ENCODE assay signal across 8 cellular contexts in the genomic region with DNA sequence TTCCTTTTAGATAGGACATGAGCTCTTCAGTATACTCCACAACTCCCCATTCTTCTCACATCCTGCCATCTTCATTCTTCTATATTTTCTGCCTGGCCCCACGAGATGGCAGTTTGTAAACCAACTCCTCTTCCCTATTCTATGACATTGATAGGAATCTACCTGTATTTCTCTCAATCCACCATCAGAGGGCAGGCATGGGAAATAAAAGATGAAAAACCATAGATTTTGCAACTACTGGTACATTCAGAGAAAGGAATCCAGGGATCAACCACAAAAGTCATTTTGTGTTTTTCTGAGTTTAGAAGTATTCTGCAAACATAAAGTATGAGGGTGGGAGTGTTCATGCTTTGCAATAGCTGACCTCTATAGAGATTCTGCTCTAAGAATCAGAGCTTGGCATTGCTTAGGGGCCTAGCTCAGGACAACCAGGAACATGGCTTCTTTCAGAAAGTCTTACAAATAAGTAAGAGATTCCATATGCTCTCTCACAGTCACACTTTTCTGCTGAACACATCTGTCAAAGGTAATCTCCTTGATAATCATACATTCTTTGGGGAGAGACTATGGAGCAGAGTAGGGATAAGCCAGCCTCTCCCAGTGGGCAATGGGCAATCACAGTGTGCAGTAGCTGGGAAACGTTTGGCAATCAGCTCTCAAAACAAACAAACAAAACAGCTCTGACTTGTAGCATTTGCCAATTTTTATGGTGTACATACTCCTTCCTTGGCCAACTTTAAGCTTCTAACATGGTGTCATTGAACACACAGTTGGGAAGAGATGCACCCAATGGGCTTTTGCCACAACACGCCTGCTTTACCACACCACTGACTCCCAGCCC. TPM values are rescaled to one million over a fixed set of nuclear protein-coding genes. Genes with fewer than 3 reads are reported as not detected.
DNase-seq lines count a peak whose midpoint lies in the region; ATAC-seq and TF ChIP-seq lines count a peak whose summit lies in the region.

No MANE protein-coding gene starts in this region.

- H3K27ac ChIP-seq in breast epithelium, result no peak overlapping the region

- no peak for TF ChIP-seq POLR2A in breast epithelium (IDR thresholded peaks at IDR 0.05)

- peaks cover 10% of the 10 kb centered on the region for H3K27me3 Mint-ChIP-seq in type B pancreatic cell

- intact Hi-C loops in breast epithelium (cut with DNase I; ENCODE audit: low total_unique reads), result no loop called here
- intact Hi-C loops in left colon (cut with DNase I, micrococcal nuclease), result loop anchor here in 1 of 2 donors (5.0 kb wide), 1 partner anchor 294 kb away; no protein-coding TSS in a partner anchor

- H3K4me3 Mint-ChIP-seq in type B pancreatic cell, result no peak overlapping the region

- no peak overlapping the region for H3K4me3 ChIP-seq in breast epithelium

- H3K36me3 ChIP-seq in breast epithelium, result no peaks in the 10 kb centered on the region

- H3K9me3 Mint-ChIP-seq in activated naive CD4-positive, alpha-beta T cell treated with anti-CD3 and anti-CD28 coated beads, Interleukin-2, amount 50 U/mL, for 72 hours, result no peaks in the 10 kb centered on the region
- H3K9me3 Mint-ChIP-seq in type B pancreatic cell, result no peaks in the 10 kb centered on the region

- no peaks in the 10 kb centered on the region for H3K36me3 Mint-ChIP-seq in activated naive CD4-positive, alpha-beta T cell treated with anti-CD3 and anti-CD28 coated beads, Interleukin-2, amount 50 U/mL, for 72 hours
- no peaks in the 10 kb centered on the region for H3K36me3 Mint-ChIP-seq in type B pancreatic cell

- peak; percentile 55 to 75 (median 66) for TF ChIP-seq CTCF in breast epithelium (IDR thresholded peaks at IDR 0.05)
- TF ChIP-seq CTCF in type B pancreatic cell (conservative IDR thresholded peaks at IDR 0.05), result peak; percentile 79

- no peaks in the 10 kb centered on the region for H3K4me1 ChIP-seq in breast epithelium

- no peaks in the 10 kb centered on the region for H3K27me3 ChIP-seq in breast epithelium

- no peaks in the 10 kb centered on the region for H3K9me3 ChIP-seq in breast epithelium

- peak; percentile 20 to 55 for ATAC-seq in activated naive CD4-positive, alpha-beta T cell treated with anti-CD3 and anti-CD28 coated beads, Interleukin-2, amount 50 U/mL, for 72 hours
- ATAC-seq in HG03520 (IDR thresholded peaks at IDR 0.05; ENCODE audit: unreplicated experiment), result peak; percentile 65
- ATAC-seq in left colon, result peak; percentile 88

- DNase-seq in activated naive CD4-positive, alpha-beta T cell treated with anti-CD3 and anti-CD28 coated beads, Interleukin-2, amount 50 U/mL, for 72 hours (ENCODE audit: low spot score in 2 of 2), result peak in 1 of 2 donors; percentile 20
- no peak for DNase-seq in activated naive CD4-positive, alpha-beta T cell treated with Interleukin-2 at 50 U/mL for 16 hours
- peak; percentile 17 for DNase-seq in NCI-H748 treated with DMSO at 0.1 percent for 48 hours (lab: John Stamatoyannopoulos, UW)
- no peak for DNase-seq in breast epithelium (ENCODE audit: low spot score in 2 of 2)
- no peak for DNase-seq in left colon
- DNase-seq in type B pancreatic cell (ENCODE audit: extremely low spot score, unreplicated experiment), result no peak
- no peak for DNase-seq in ecto neural progenitor cell (ENCODE audit: low spot score)

- H3K4me1 Mint-ChIP-seq in type B pancreatic cell (ENCODE audit: unreplicated experiment), result no peaks in the 10 kb centered on the region

- no peak overlapping the region for H3K27ac Mint-ChIP-seq in activated naive CD4-positive, alpha-beta T cell treated with anti-CD3 and anti-CD28 coated beads, Interleukin-2, amount 50 U/mL, for 72 hours
- no peak overlapping the region for H3K27ac Mint-ChIP-seq in type B pancreatic cell

RNA-seq across cellular contexts. Expression of a gene that starts 43.1 kb away (rescaled TPM):
- 10 to 100 TPM; 47.2 to 98.6 TPM for total RNA-seq in activated naive CD4-positive, alpha-beta T cell treated with anti-CD3 and anti-CD28 coated beads, Interleukin-2, amount 50 U/mL, for 72 hours
- total RNA-seq in breast epithelium (100 to 1,000 TPM in 1 of 3 donors, 10 to 100 TPM in 2; 74.7 to 111 (median 86.7) TPM), left colon (10 to 100 TPM; 36.7 to 48.6 TPM), type B pancreatic cell (ENCODE audit: low replicate concordance) (84.4 and 98.4 TPM in 2 replicates)

Comparison
In these comparisons a context has a peak if more than half of its experiments do, and no peak if none do; other contexts are left out.
1. ATAC-seq: peak in every context shown above with its lines; median percentile 88 in left colon; 65 in HG03520; 38 in activated naive CD4-positive, alpha-beta T cell treated with anti-CD3 and anti-CD28 coated beads, Interleukin-2, amount 50 U/mL, for 72 hours.